Comparison of ENCODE assay signal across 1 cellular context in the genomic region with DNA sequence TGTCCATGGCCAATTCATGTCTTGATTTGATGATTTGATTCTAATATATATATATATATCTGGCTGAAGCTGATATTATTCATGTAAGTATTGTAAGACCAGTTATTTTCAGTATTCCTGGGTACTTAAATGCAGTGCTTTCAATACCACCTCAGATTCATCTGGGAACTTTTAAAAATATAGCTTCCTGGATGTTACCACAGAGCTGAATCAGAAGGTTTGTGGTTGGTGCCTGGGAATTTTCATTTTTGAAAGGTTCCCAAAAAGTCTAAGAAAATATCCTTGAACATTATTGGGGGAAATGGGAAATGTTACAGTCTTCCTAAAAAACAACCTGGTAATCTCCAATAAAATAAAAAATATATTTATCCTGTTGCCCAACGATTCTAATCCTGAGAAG.
TF ChIP-seq lines count a peak whose summit lies in the region.

No MANE protein-coding gene starts in this region.

TF ChIP-seq in H1, 55 proteins besides CTCF, POLR2A, EP300 and RAD21:
- no peak for TF ChIP-seq PHF8 (conservative IDR thresholded peaks at IDR 0.05; ENCODE audit: low read depth, low read length)
- TF ChIP-seq SIX5 (IDR thresholded peaks at IDR 0.05; ENCODE audit: low read depth, low read length) = no peak
- TF ChIP-seq FOSL1 (IDR thresholded peaks at IDR 0.05; ENCODE audit: insufficient read depth, low read depth, low read length) = no peak
- TF ChIP-seq EZH2 (IDR thresholded peaks at IDR 0.05; ENCODE audit: low read depth, low read length, severe bottlenecking) = no peak
- TF ChIP-seq GABPA (IDR thresholded peaks at IDR 0.05; ENCODE audit: borderline replicate concordance, insufficient read depth, low read length) = no peak
- TF ChIP-seq GTF2F1 (IDR thresholded peaks at IDR 0.05; ENCODE audit: borderline replicate concordance, low read depth, low read length) = no peak
- no peak for TF ChIP-seq CHD1 (IDR thresholded peaks at IDR 0.05; ENCODE audit: low read depth, low read length)
- no peak for TF ChIP-seq RBBP5 (IDR thresholded peaks at IDR 0.05; ENCODE audit: borderline replicate concordance, low read depth, low read length)
- TF ChIP-seq, protein P1, sequence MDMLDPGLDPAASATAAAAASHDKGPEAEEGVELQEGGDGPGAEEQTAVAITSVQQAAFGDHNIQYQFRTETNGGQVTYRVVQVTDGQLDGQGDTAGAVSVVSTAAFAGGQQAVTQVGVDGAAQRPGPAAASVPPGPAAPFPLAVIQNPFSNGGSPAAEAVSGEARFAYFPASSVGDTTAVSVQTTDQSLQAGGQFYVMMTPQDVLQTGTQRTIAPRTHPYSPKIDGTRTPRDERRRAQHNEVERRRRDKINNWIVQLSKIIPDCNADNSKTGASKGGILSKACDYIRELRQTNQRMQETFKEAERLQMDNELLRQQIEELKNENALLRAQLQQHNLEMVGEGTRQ (IDR thresholded peaks at IDR 0.05; ENCODE audit: low read length) = no peak
- no peak for TF ChIP-seq KDM4A (IDR thresholded peaks at IDR 0.05; ENCODE audit: low read depth, low read length, severe bottlenecking)
- no peak for TF ChIP-seq TCF12 (IDR thresholded peaks at IDR 0.05; ENCODE audit: low read depth, low read length)
- no peak for TF ChIP-seq POLR2AphosphoS5 (IDR thresholded peaks at IDR 0.05; ENCODE audit: low read depth, low read length)
- no peak for TF ChIP-seq CREB1 (IDR thresholded peaks at IDR 0.05)
- no peak for TF ChIP-seq NRF1 (IDR thresholded peaks at IDR 0.05; ENCODE audit: low read depth, low read length)
TF ChIP-seq in H1: peak in this region for 0.
